ENCODE assay signal across 28 cellular contexts in the genomic region with DNA sequence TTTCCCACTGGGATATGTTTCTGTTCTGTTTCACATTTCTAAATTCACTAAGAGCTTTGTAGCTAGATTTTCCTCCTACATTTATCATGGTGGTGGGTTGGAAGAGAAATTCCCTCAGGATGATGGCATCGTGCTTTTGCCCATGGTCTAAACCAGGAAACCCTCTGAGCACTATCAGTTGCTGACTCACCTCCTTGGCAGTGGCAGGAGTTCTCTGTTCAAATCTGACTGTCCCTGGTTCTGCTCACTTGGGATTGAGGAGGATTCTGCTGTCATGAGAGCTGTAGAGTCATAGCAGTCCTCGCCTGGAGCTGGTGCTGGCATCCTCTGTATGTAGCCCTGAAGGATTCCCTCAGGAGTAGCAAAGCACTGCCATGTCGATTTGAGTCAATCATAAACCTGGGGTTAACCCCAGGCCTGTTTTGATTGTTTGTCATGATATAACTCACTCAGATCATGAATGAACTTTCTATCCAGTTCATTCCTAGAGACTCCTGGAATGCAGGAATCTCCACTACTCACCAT. TPM values are rescaled to one million over a fixed set of nuclear protein-coding genes. Genes with fewer than 3 reads are reported as not detected.
DNase-seq lines count a peak whose midpoint lies in the region; FAIRE-seq and TF ChIP-seq lines count a peak whose summit lies in the region.
"Had no signal": no experiment of that assay in that cellular context is flagged by ENCODE, and none has a peak within 500 bp of the region (broad histone marks: within the 10 kb centered on the region; RNA-seq: fewer than 3 reads in every experiment).

No MANE protein-coding gene starts in this region.

- FAIRE-seq in bronchial epithelial cell (lab: Jason Lieb, UNC): no peak
- FAIRE-seq: GM18507, H54, HepG2 had no signal

- no peaks in the 10 kb centered on the region for H3K36me3 Mint-ChIP-seq in activated naive CD4-positive, alpha-beta T cell treated with anti-CD3 and anti-CD28 coated beads for 36 hours (ENCODE audit: low read depth)
- H3K36me3 Mint-ChIP-seq: CD14-positive monocyte; CD8-positive, alpha-beta memory T cell had no signal

- in situ Hi-C loops in Caki2 (cut with HindIII; ENCODE audit: low pct_unique_long_range_greater_than_20kb, low sequenced_read_pairs): no loop called here

- no peak overlapping the region for H3K27ac Mint-ChIP-seq in activated naive CD4-positive, alpha-beta T cell treated with anti-CD3 and anti-CD28 coated beads for 36 hours
- H3K27ac Mint-ChIP-seq: CD14-positive monocyte; CD8-positive, alpha-beta memory T cell had no signal

- no peak overlapping the region for H3K4me3 ChIP-seq in bronchial epithelial cell (ENCODE audit: low read depth, low read length)

- H3K4me3 Mint-ChIP-seq in activated naive CD4-positive, alpha-beta T cell treated with anti-CD3 and anti-CD28 coated beads for 36 hours: no peak overlapping the region
- H3K4me3 Mint-ChIP-seq: CD14-positive monocyte; CD8-positive, alpha-beta memory T cell had no signal

- H3K4me1 Mint-ChIP-seq in activated naive CD4-positive, alpha-beta T cell treated with anti-CD3 and anti-CD28 coated beads for 36 hours (ENCODE audit: low read depth): no peaks in the 10 kb centered on the region
- H3K4me1 Mint-ChIP-seq: CD14-positive monocyte; CD8-positive, alpha-beta memory T cell had no signal

- no peak for TF ChIP-seq CTCF in bronchial epithelial cell (IDR thresholded peaks at IDR 0.05; ENCODE audit: insufficient read depth, low read length, severe bottlenecking)

- H3K27me3 Mint-ChIP-seq in activated naive CD4-positive, alpha-beta T cell treated with anti-CD3 and anti-CD28 coated beads for 36 hours (ENCODE audit: low read depth): no peaks in the 10 kb centered on the region

- intact Hi-C loops in activated naive CD4-positive, alpha-beta T cell treated with anti-CD3 and anti-CD28 coated beads for 36 hours (cut with micrococcal nuclease): no loop called here

- CTCF ChIA-PET in activated naive CD4-positive, alpha-beta T cell treated with anti-CD3 and anti-CD28 coated beads for 36 hours (lab: Charles Lee): no interaction called here

- H3K27me3 ChIP-seq in bronchial epithelial cell (ENCODE audit: control insufficient read depth, insufficient read depth, low read length): no peaks in the 10 kb centered on the region
- H3K27me3 ChIP-seq: BE2C had no signal

- no peaks in the 10 kb centered on the region for H3K36me3 ChIP-seq in bronchial epithelial cell (ENCODE audit: control insufficient read depth, insufficient read depth, low read length)
- H3K36me3 ChIP-seq: BE2C had no signal

- no peaks in the 10 kb centered on the region for H3K9me3 Mint-ChIP-seq in activated naive CD4-positive, alpha-beta T cell treated with anti-CD3 and anti-CD28 coated beads for 36 hours

- DNase-seq in Caki2 (ENCODE audit: low read depth) (peak; percentile 12), NCI-H226 (peak; percentile 59), bronchial epithelial cell (ENCODE audit: low read depth) (peak; percentile 4), hepatic stellate cell (ENCODE audit: low spot score) (peak; percentile 1), NCI-H510A (lab: John Stamatoyannopoulos, UW) (no peak)
- DNase-seq in activated naive CD4-positive, alpha-beta T cell treated with anti-CD3 and anti-CD28 coated beads for 36 hours: no peak
- no peak for DNase-seq in stimulated activated CD4-positive, alpha-beta T cell treated with anti-CD3 and anti-CD28 coated beads, Interleukin-4, amount 100 ng/mL, for 4 hours
- DNase-seq in activated naive CD4-positive, alpha-beta T cell treated with Interleukin-2 at 50 U/mL for 16 hours: no peak
- DNase-seq: 8988T; ACHN; BE2C; Calu3; CD8-positive, alpha-beta memory T cell; DMS79 treated with DMSO at 0.1 percent for 48 hours; Karpas-422; MV-4-11; NCI-H1105; NCI-H1436 treated with DMSO at 0.1 percent for 48 hours; NCI-H187 treated with DMSO at 0.1 percent for 48 hours; NCI-H446; NCI-H526; NCI-H82; SHP77 treated with DMSO at 0.1 percent for 48 hours had no signal

RNA-seq across cellular contexts. Expression of a gene that starts 9.4 kb away (rescaled TPM):
- not detected in 2 replicates for total RNA-seq in Caki2 (2014; rRNA removed; shearing (Covaris generic); ENCODE audit: low replicate concordance)
- not detected in 2 replicates for total RNA-seq in bronchial epithelial cell
- total RNA-seq in activated naive CD4-positive, alpha-beta T cell treated with anti-CD3 and anti-CD28 coated beads for 36 hours: not detected
- total RNA-seq: Calu3; CD8-positive, alpha-beta memory T cell; HepG2; HT-29 had no signal

Comparison
In these comparisons a context has a peak if more than half of its experiments do, and no peak if none do; other contexts are left out.
1. DNase-seq: peak in Caki2 (single experiment), NCI-H226 (single experiment), bronchial epithelial cell (single experiment) and hepatic stellate cell (single experiment); none in activated naive CD4-positive, alpha-beta T cell treated with anti-CD3 and anti-CD28 coated beads for 36 hours (single experiment), NCI-H510A (single experiment), stimulated activated CD4-positive, alpha-beta T cell treated with anti-CD3 and anti-CD28 coated beads, Interleukin-4, amount 100 ng/mL, for 4 hours (0 of 2) and activated naive CD4-positive, alpha-beta T cell treated with Interleukin-2 at 50 U/mL for 16 hours (single experiment).